8 cellular contexts compared by ENCODE assay signal in genomic region chr3:46926871-46927717, GRCh38. TPM values are rescaled to one million over a fixed set of nuclear protein-coding genes. Genes with fewer than 3 reads are reported as not detected.
DNase-seq lines count a peak whose midpoint lies in the region; ATAC-seq and TF ChIP-seq lines count a peak whose summit lies in the region.

No MANE protein-coding gene starts in this region.

- POLR2A ChIA-PET in HEK293 (lab: Yijun Ruan, JAX), result no interaction called here

- H3K4me1 ChIP-seq in HEK293 (ENCODE audit: control insufficient read depth, insufficient read depth, low read length), result peaks cover 3% of the 10 kb centered on the region; the same call in 1 of the 2 replicates
- H3K4me1 ChIP-seq in esophagus (ENCODE audit: control insufficient read depth in 2 of 2, insufficient read depth in 2 of 2, low read length in 1 of 2), result peaks cover 33 to 38% of the 10 kb centered on the region in 2 donors
- H3K4me1 ChIP-seq in subcutaneous abdominal adipose tissue (ENCODE audit: control insufficient read depth in 5 of 5, insufficient read depth in 5 of 5, low read length in 5 of 5), result peaks cover 33 to 72% (median 67%) of the 10 kb centered on the region in 5 donors

- H3K36me3 ChIP-seq in HEK293 (ENCODE audit: control insufficient read depth in 2 of 2, insufficient read depth in 1 of 2, low read length in 2 of 2) (peaks cover 3 to 77% of the 10 kb centered on the region in 2 experiments; a peak in 2 of 3 replicates), esophagus (ENCODE audit: control insufficient read depth in 2 of 2, insufficient read depth in 2 of 2, low read length in 1 of 2) (peaks cover 3 to 27% of the 10 kb centered on the region in 2 donors), subcutaneous abdominal adipose tissue (ENCODE audit: control insufficient read depth in 5 of 5, insufficient read depth in 5 of 5, low read length in 5 of 5) (peaks cover 0 to 40% (median 37%) of the 10 kb centered on the region in 5 donors)

- H3K27me3 ChIP-seq in esophagus (ENCODE audit: control insufficient read depth in 1 of 2, insufficient read depth in 2 of 2, low read length in 2 of 2), result no peaks in the 10 kb centered on the region
- H3K27me3 ChIP-seq in subcutaneous abdominal adipose tissue (ENCODE audit: control insufficient read depth in 5 of 5, insufficient read depth in 4 of 5, low read length in 5 of 5), result no peaks in the 10 kb centered on the region

- H3K27ac ChIP-seq in HEK293 (ENCODE audit: extremely low read depth, low read depth, low read length) (no peak overlapping the region), esophagus (ENCODE audit: low read depth in 2 of 2, low read length in 1 of 2) (peak overlapping the region; percentile 91 to 97), subcutaneous abdominal adipose tissue (ENCODE audit: low read depth, low read length) (peak overlapping the region; percentile 30)

- CTCF ChIA-PET in HEK293 (lab: Yijun Ruan, JAX), result interaction anchor here (0.6 to 1.1 kb wide), 3 partner anchors 18 to 82 kb away, joined by 3 to 6 read pairs (median 4); no protein-coding TSS in a partner anchor

- peak; percentile 36 for ATAC-seq in GM18858 (IDR thresholded peaks at IDR 0.05; ENCODE audit: unreplicated experiment)

- no peak for TF ChIP-seq CTCF in HEK293 (tag by site-specific recombination; IDR thresholded peaks at IDR 0.05)

- H3K4me3 ChIP-seq in HEK293 (ENCODE audit: low read depth, low read length), result no peak overlapping the region
- H3K4me3 ChIP-seq in esophagus (ENCODE audit: low read depth in 1 of 2, low read length in 2 of 2), result no peak overlapping the region
- H3K4me3 ChIP-seq in subcutaneous abdominal adipose tissue (ENCODE audit: low read depth in 1 of 5, low read length in 5 of 5), result peak overlapping the region in 2 of 5 donors; percentile 8 to 20

- H3K9me3 ChIP-seq in HEK293 (ENCODE audit: control insufficient read depth, insufficient read depth, low read depth, low read length) (no peaks in the 10 kb centered on the region), esophagus (ENCODE audit: control insufficient read depth in 2 of 2, insufficient read depth in 1 of 2, low read depth in 1 of 2, low read length in 1 of 2) (no peaks in the 10 kb centered on the region), subcutaneous abdominal adipose tissue (ENCODE audit: control insufficient read depth in 5 of 5, low read length in 5 of 5) (no peaks in the 10 kb centered on the region)

- 58 to 65% methylated on average over 15 of the region's 15 CpGs for WGBS in esophagus, 2 donors

- DNase-seq in NOMO-1 (lab: John Stamatoyannopoulos, UW; ENCODE audit: unreplicated experiment in 2 of 2) (peak; percentile 92 to 94), NCI-H748 treated with DMSO at 0.1 percent for 48 hours (lab: John Stamatoyannopoulos, UW) (no peak), T-helper 9 cell (no peak)
- no peak for DNase-seq in effector CD8-positive, alpha-beta T cell (lab: John Stamatoyannopoulos, UW)

- peak overlapping the region in 2 of 5 donors; percentile 14 to 16 for H3K9ac ChIP-seq in subcutaneous abdominal adipose tissue (ENCODE audit: low read length in 5 of 5)

TF ChIP-seq in HEK293, 187 proteins besides CTCF, POLR2A, EP300 and RAD21:
- TF ChIP-seq ZBTB26 (tag by site-specific recombination; optimal IDR thresholded peaks at IDR 0.05), result no peak
- TF ChIP-seq ZNF248 (tag by site-specific recombination; IDR thresholded peaks at IDR 0.05), result no peak
- peak; percentile 35; the same call in 1 of the 2 replicates for TF ChIP-seq EGR2 (tag by site-specific recombination; IDR thresholded peaks at IDR 0.05; ENCODE audit: low read depth)
- TF ChIP-seq GLIS2 (tag by site-specific recombination; IDR thresholded peaks at IDR 0.05), result no peak
- TF ChIP-seq, protein P1, sequence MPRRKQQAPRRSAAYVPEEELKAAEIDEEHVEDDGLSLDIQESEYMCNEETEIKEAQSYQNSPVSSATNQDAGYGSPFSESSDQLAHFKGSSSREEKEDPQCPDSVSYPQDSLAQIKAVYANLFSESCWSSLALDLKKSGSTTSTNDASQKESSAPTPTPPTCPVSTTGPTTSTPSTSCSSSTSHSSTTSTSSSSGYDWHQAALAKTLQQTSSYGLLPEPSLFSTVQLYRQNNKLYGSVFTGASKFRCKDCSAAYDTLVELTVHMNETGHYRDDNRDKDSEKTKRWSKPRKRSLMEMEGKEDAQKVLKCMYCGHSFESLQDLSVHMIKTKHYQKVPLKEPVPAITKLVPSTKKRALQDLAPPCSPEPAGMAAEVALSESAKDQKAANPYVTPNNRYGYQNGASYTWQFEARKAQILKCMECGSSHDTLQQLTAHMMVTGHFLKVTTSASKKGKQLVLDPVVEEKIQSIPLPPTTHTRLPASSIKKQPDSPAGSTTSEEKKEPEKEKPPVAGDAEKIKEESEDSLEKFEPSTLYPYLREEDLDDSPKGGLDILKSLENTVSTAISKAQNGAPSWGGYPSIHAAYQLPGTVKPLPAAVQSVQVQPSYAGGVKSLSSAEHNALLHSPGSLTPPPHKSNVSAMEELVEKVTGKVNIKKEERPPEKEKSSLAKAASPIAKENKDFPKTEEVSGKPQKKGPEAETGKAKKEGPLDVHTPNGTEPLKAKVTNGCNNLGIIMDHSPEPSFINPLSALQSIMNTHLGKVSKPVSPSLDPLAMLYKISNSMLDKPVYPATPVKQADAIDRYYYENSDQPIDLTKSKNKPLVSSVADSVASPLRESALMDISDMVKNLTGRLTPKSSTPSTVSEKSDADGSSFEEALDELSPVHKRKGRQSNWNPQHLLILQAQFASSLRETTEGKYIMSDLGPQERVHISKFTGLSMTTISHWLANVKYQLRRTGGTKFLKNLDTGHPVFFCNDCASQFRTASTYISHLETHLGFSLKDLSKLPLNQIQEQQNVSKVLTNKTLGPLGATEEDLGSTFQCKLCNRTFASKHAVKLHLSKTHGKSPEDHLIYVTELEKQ (tag by site-specific recombination; IDR thresholded peaks at IDR 0.05; ENCODE audit: borderline replicate concordance), result no peak
- no peak for TF ChIP-seq ZNF623 (tag by site-specific recombination; IDR thresholded peaks at IDR 0.05)
- TF ChIP-seq, protein P2, sequence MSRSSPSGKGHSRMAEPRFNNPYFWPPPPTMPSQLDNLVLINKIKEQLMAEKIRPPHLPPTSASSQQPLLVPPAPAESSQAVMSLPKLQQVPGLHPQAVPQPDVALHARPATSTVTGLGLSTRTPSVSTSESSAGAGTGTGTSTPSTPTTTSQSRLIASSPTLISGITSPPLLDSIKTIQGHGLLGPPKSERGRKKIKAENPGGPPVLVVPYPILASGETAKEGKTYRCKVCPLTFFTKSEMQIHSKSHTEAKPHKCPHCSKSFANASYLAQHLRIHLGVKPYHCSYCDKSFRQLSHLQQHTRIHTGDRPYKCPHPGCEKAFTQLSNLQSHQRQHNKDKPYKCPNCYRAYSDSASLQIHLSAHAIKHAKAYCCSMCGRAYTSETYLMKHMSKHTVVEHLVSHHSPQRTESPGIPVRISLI (tag by site-specific recombination; IDR thresholded peaks at IDR 0.05), result no peak
- TF ChIP-seq ZXDB (tag by site-specific recombination; IDR thresholded peaks at IDR 0.05), result no peak

RNA-seq across cellular contexts. Expression of gene CCDC12, which starts 49.5 kb away (rescaled TPM):
- polyA plus RNA-seq in esophagus, result 10 to 100 TPM; 82.5 to 90.1 TPM

RNA-seq across cellular contexts. Expression of gene PTH1R, which starts 49.6 kb away (rescaled TPM):
- polyA plus RNA-seq in esophagus, result 1 to 10 TPM; 2.0 to 3.3 TPM

RNA-seq across cellular contexts. Expression of gene NBEAL2, which starts 52.4 kb away (rescaled TPM):
- polyA plus RNA-seq in esophagus, result 100 to 1,000 TPM; 173 to 211 TPM

Comparison
In these comparisons a context has a peak if more than half of its experiments do, and no peak if none do; other contexts are left out.
1. DNase-seq: peak in NOMO-1 (2 of 2); none in NCI-H748 treated with DMSO at 0.1 percent for 48 hours (single experiment), effector CD8-positive, alpha-beta T cell (single experiment) and T-helper 9 cell (single experiment).